In genomic region chr10:11017575-11018425, GRCh38 we compare ENCODE assay signal across 8 cellular contexts. TPM values are rescaled to one million over a fixed set of nuclear protein-coding genes. Genes with fewer than 3 reads are reported as not detected.
DNase-seq lines count a peak whose midpoint lies in the region; ATAC-seq and TF ChIP-seq lines count a peak whose summit lies in the region.

TSS of gene CELF2 (plus strand) at chr10:11017872. CDS start at chr10:11018090, 218 bp downstream.

- no peaks in the 10 kb centered on the region for H3K9me3 Mint-ChIP-seq in MCF 10A (ENCODE audit: unreplicated experiment)
- H3K9me3 Mint-ChIP-seq in brain = no peaks in the 10 kb centered on the region

- H3K9me3 ChIP-seq in breast epithelium (no peaks in the 10 kb centered on the region), iPS-20b (ENCODE audit: insufficient read depth, low read depth, low read length) (no peaks in the 10 kb centered on the region)

- peak within 1 kb of the TSS; percentile 53; the same call in 1 of the 2 replicates for H3K9ac ChIP-seq in iPS-20b (ENCODE audit: low read depth, low read length)

- no peaks in the 10 kb centered on the region for H3K27me3 ChIP-seq in breast epithelium
- peaks cover 40% of the 10 kb centered on the region for H3K27me3 ChIP-seq in iPS-20b (ENCODE audit: insufficient read depth, low read length)

- BruUV-seq in MCF 10A (replicated peaks; lab: Mats Ljungman, UMichigan) = no TSS peak

- H3K27me3 Mint-ChIP-seq in MCF 10A (ENCODE audit: insufficient read depth, unreplicated experiment) (no peaks in the 10 kb centered on the region), brain (peaks cover 3% of the 10 kb centered on the region)

- H3K4me3 Mint-ChIP-seq in MCF 10A (ENCODE audit: unreplicated experiment) (no peak within 1 kb of the TSS), brain (peak within 1 kb of the TSS; percentile 89 to 97 (median 92))

- peak in 1 of 2 donors; percentile 23 for DNase-seq in breast epithelium (ENCODE audit: low spot score in 2 of 2)
- DNase-seq in MCF 10A (ENCODE audit: unreplicated experiment) = no peak
- peak; percentile 34 for DNase-seq in T-helper 22 cell (ENCODE audit: low read depth)
- DNase-seq in NCI-H2029 (lab: John Stamatoyannopoulos, UW) = no peak

- intact Hi-C loops in breast epithelium (cut with DNase I; ENCODE audit: low total_unique reads) = loop anchor here (2.0 kb wide), 1 partner anchor 45 kb away; no protein-coding TSS in a partner anchor
- intact Hi-C loops in MCF 10A (cut with micrococcal nuclease) = no loop called here

- no peaks in the 10 kb centered on the region for H3K4me1 ChIP-seq in breast epithelium
- H3K4me1 ChIP-seq in iPS-20b (ENCODE audit: insufficient read depth, low read length) = peaks cover 22% of the 10 kb centered on the region

- CTCF ChIA-PET in MCF 10A (lab: Yijun Ruan, JAX) = no interaction called here

- POLR2A ChIA-PET in MCF 10A (lab: Yijun Ruan, JAX) = no interaction called here

- no peak for TF ChIP-seq CTCF in breast epithelium (IDR thresholded peaks at IDR 0.05)
- no peak for TF ChIP-seq CTCF in MCF 10A (IDR thresholded peaks at IDR 0.05; ENCODE audit: unreplicated experiment)
- TF ChIP-seq CTCF in brain (conservative IDR thresholded peaks at IDR 0.05) = no peak

- H3K4me3 ChIP-seq in breast epithelium (peak within 1 kb of the TSS; percentile 71 to 92 (median 85)), iPS-20b (ENCODE audit: low read length) (peak within 1 kb of the TSS; percentile 81), skin epidermis (peak within 1 kb of the TSS; percentile 34 to 68 (median 54))

- TF ChIP-seq POLR2A in breast epithelium (IDR thresholded peaks at IDR 0.05) = no peak

- H3K4me1 Mint-ChIP-seq in MCF 10A (ENCODE audit: insufficient read depth, unreplicated experiment) = no peaks in the 10 kb centered on the region
- peaks cover 87% of the 10 kb centered on the region for H3K4me1 Mint-ChIP-seq in brain

- H3K36me3 Mint-ChIP-seq in MCF 10A (ENCODE audit: insufficient read depth, unreplicated experiment) (no peaks in the 10 kb centered on the region), brain (no peaks in the 10 kb centered on the region)

- peak; percentile 84 for ATAC-seq in HG03342 (IDR thresholded peaks at IDR 0.05; ENCODE audit: unreplicated experiment)

- H3K27ac ChIP-seq in breast epithelium (peak within 1 kb of the TSS; percentile 83 to 89), iPS-20b (ENCODE audit: low read length) (no peak within 1 kb of the TSS), skin epidermis (peak within 1 kb of the TSS in 19 of 21 experiments; percentile 23 to 93 (median 79))

- H3K27ac Mint-ChIP-seq in MCF 10A (ENCODE audit: low read depth, unreplicated experiment) (no peak within 1 kb of the TSS), brain (peak within 1 kb of the TSS; percentile 87 to 99 (median 96))

- H3K36me3 ChIP-seq in breast epithelium (no peaks in the 10 kb centered on the region), iPS-20b (ENCODE audit: insufficient read depth, low read depth, low read length) (no peaks in the 10 kb centered on the region)

RNA-seq across cellular contexts. Expression of gene CELF2, which starts in this region (rescaled TPM):
- total RNA-seq in breast epithelium = 100 to 1,000 TPM in 1 of 3 donors, 10 to 100 TPM in 2; 40.0 to 178 (median 45.6) TPM
- 0.07 TPM in 1 of 2 replicates, not detected in the other for total RNA-seq in MCF 10A (2022)
- 19.5 TPM for polyA plus RNA-seq in brain (ENCODE audit: insufficient read depth, low read depth, low replicate concordance)

Comparison
In these comparisons a context has a peak if more than half of its experiments do, and no peak if none do; other contexts are left out.
1. RNA of gene CELF2 (total RNA-seq): 40.0 to 178 TPM in breast epithelium; 0.07 TPM in MCF 10A; every median in the first group is over 10 times any median in the second.
2. Peak in every context shown above with its lines, with median percentiles within 50 percentile points of each other: H3K4me3 ChIP-seq.